ENCODE assay signal across 12 cellular contexts in genomic region chr6:127950566-127951141, GRCh38. TPM values are rescaled to one million over a fixed set of nuclear protein-coding genes. Genes with fewer than 3 reads are reported as not detected.
A peak's percentile ranks its signal among the peaks of the same experiment; 100 is the strongest.
DNase-seq lines count a peak whose midpoint lies in the region; ATAC-seq and TF ChIP-seq lines count a peak whose summit lies in the region.
"Had no signal": no experiment of that assay in that cellular context is flagged by ENCODE, and none has a peak within 500 bp of the region (broad histone marks: within the 10 kb centered on the region; RNA-seq: fewer than 3 reads in every experiment).

No MANE protein-coding gene starts in this region.

- WGBS in suprapubic skin = 82% methylated on average over 7 of the region's 8 CpGs
- WGBS in gastroesophageal sphincter (ENCODE audit: low coverage in 1 of 2), 2 donors = 60 to 79% methylated on average over 6 of the region's 8 CpGs

- CTCF ChIA-PET in activated CD8-positive, alpha-beta T cell treated with anti-CD3 and anti-CD28 coated beads for 36 hours (lab: Charles Lee) = interaction anchor here (0.8 to 2.7 kb wide), 9 partner anchors 9 to 95 kb away, joined by 3 to 15 read pairs (median 3); no protein-coding TSS in a partner anchor

- ATAC-seq in GM18498 (IDR thresholded peaks at IDR 0.05; ENCODE audit: unreplicated experiment) = peak; percentile 38
- ATAC-seq in GM19468 (IDR thresholded peaks at IDR 0.05; ENCODE audit: extremely low read depth, unreplicated experiment) = peak; percentile 12
- peak; percentile 42 for ATAC-seq in HG03432 (IDR thresholded peaks at IDR 0.05; ENCODE audit: unreplicated experiment)
- ATAC-seq in activated CD8-positive, alpha-beta T cell treated with anti-CD3 and anti-CD28 coated beads for 36 hours = peak; percentile 26
- ATAC-seq in gastroesophageal sphincter = no peak
- ATAC-seq: HCT116, SK-N-SH treated with all-trans-retinoic acid at 6 μM for 48 hours had no signal

- H3K4me3 ChIP-seq in suprapubic skin = no peak overlapping the region
- H3K4me3 ChIP-seq in gastroesophageal sphincter = no peak overlapping the region
- H3K4me3 ChIP-seq: thyroid gland had no signal

- H3K4me1 ChIP-seq in suprapubic skin = no peaks in the 10 kb centered on the region
- no peaks in the 10 kb centered on the region for H3K4me1 ChIP-seq in gastroesophageal sphincter
- H3K4me1 ChIP-seq: thyroid gland had no signal

- H3K4me1 Mint-ChIP-seq in activated CD8-positive, alpha-beta T cell treated with anti-CD3 and anti-CD28 coated beads for 36 hours (ENCODE audit: low read depth) = peaks cover 72% of the 10 kb centered on the region
- H3K4me1 Mint-ChIP-seq in endothelial cell (ENCODE audit: unreplicated experiment) = peaks cover 15% of the 10 kb centered on the region

- no peak overlapping the region for H3K27ac ChIP-seq in suprapubic skin
- H3K27ac ChIP-seq in gastroesophageal sphincter = no peak overlapping the region
- H3K27ac ChIP-seq: thyroid gland had no signal

- no peak for DNase-seq in activated CD8-positive, alpha-beta T cell treated with anti-CD3 and anti-CD28 coated beads for 36 hours
- no peak for DNase-seq in endothelial cell (ENCODE audit: low spot score)
- no peak for DNase-seq in suprapubic skin (ENCODE audit: low spot score in 2 of 2)
- no peak for DNase-seq in ACHN
- DNase-seq: DMS53, thyroid gland had no signal

- H3K9me3 Mint-ChIP-seq in activated CD8-positive, alpha-beta T cell treated with anti-CD3 and anti-CD28 coated beads for 36 hours = peaks cover 23% of the 10 kb centered on the region
- no peaks in the 10 kb centered on the region for H3K9me3 Mint-ChIP-seq in endothelial cell (ENCODE audit: unreplicated experiment)

- TF ChIP-seq POLR2A in suprapubic skin (IDR thresholded peaks at IDR 0.05) = no peak
- TF ChIP-seq POLR2A in gastroesophageal sphincter (IDR thresholded peaks at IDR 0.05) = no peak

- H3K36me3 ChIP-seq in suprapubic skin (no peaks in the 10 kb centered on the region), gastroesophageal sphincter (no peaks in the 10 kb centered on the region)
- H3K36me3 ChIP-seq: thyroid gland had no signal

- H3K27me3 Mint-ChIP-seq in activated CD8-positive, alpha-beta T cell treated with anti-CD3 and anti-CD28 coated beads for 36 hours = no peaks in the 10 kb centered on the region
- H3K27me3 Mint-ChIP-seq in endothelial cell (ENCODE audit: unreplicated experiment) = no peaks in the 10 kb centered on the region

- H3K36me3 Mint-ChIP-seq in activated CD8-positive, alpha-beta T cell treated with anti-CD3 and anti-CD28 coated beads for 36 hours (ENCODE audit: low read depth) = peaks cover 27% of the 10 kb centered on the region
- no peaks in the 10 kb centered on the region for H3K36me3 Mint-ChIP-seq in endothelial cell (ENCODE audit: low read depth, unreplicated experiment)

- no peak for TF ChIP-seq CTCF in activated CD8-positive, alpha-beta T cell treated with anti-CD3 and anti-CD28 coated beads for 36 hours (IDR thresholded peaks at IDR 0.05)
- TF ChIP-seq CTCF in endothelial cell (IDR thresholded peaks at IDR 0.05; ENCODE audit: unreplicated experiment) (no peak), suprapubic skin (IDR thresholded peaks at IDR 0.05) (no peak), gastroesophageal sphincter (IDR thresholded peaks at IDR 0.05) (no peak)

- in situ Hi-C loops in ACHN (cut with HindIII; ENCODE audit: low pct_ligation_motif_present, low pct_unique_long_range_greater_than_20kb, low sequenced_read_pairs) = no loop called here

- no peaks in the 10 kb centered on the region for H3K9me3 ChIP-seq in suprapubic skin
- peaks cover 0 to 9% (median 0%) of the 10 kb centered on the region in 3 donors for H3K9me3 ChIP-seq in gastroesophageal sphincter
- H3K9me3 ChIP-seq: thyroid gland had no signal

- TF ChIP-seq EP300 in suprapubic skin (IDR thresholded peaks at IDR 0.05) (no peak), gastroesophageal sphincter (IDR thresholded peaks at IDR 0.05) (no peak)

- intact Hi-C loops in activated CD8-positive, alpha-beta T cell treated with anti-CD3 and anti-CD28 coated beads for 36 hours (cut with micrococcal nuclease) = no loop called here

- peak overlapping the region; percentile 94 for H3K27ac Mint-ChIP-seq in activated CD8-positive, alpha-beta T cell treated with anti-CD3 and anti-CD28 coated beads for 36 hours
- no peak overlapping the region for H3K27ac Mint-ChIP-seq in endothelial cell (ENCODE audit: unreplicated experiment)

- H3K27me3 ChIP-seq in suprapubic skin = no peaks in the 10 kb centered on the region
- H3K27me3 ChIP-seq in gastroesophageal sphincter = no peaks in the 10 kb centered on the region
- H3K27me3 ChIP-seq: thyroid gland had no signal

- POLR2A ChIA-PET in activated CD8-positive, alpha-beta T cell treated with anti-CD3 and anti-CD28 coated beads for 36 hours (lab: Charles Lee) = interaction anchor here (0.9 to 1.5 kb wide), 5 partner anchors 8 to 130 kb away, joined by 3 to 4 read pairs (median 3); no protein-coding TSS in a partner anchor

- peak overlapping the region; percentile 49 for H3K4me3 Mint-ChIP-seq in activated CD8-positive, alpha-beta T cell treated with anti-CD3 and anti-CD28 coated beads for 36 hours
- H3K4me3 Mint-ChIP-seq in endothelial cell (ENCODE audit: unreplicated experiment) = no peak overlapping the region

RNA-seq across cellular contexts. Expression of gene THEMIS, which starts 49.8 kb away (rescaled TPM):
- total RNA-seq in activated CD8-positive, alpha-beta T cell treated with anti-CD3 and anti-CD28 coated beads for 36 hours = 10 to 100 TPM; 79.5 to 80.1 TPM
- total RNA-seq in endothelial cell (ENCODE audit: unreplicated experiment) = not detected
- 1 to 10 TPM in 1 of 4 donors, not detected in 3; 1.6 TPM for total RNA-seq in suprapubic skin
- 1 to 10 TPM in 1 of 4 donors, under 1 TPM in 3; 0.27 to 1.6 (median 0.69) TPM for total RNA-seq in gastroesophageal sphincter

Comparison
In these comparisons a context has a peak if more than half of its experiments do, and no peak if none do; other contexts are left out.
1. RNA of gene THEMIS, which starts 49.8 kb away (total RNA-seq): 79.5 to 80.1 TPM in activated CD8-positive, alpha-beta T cell treated with anti-CD3 and anti-CD28 coated beads for 36 hours; 0.27 to 1.6 TPM in gastroesophageal sphincter, 1.6 TPM in suprapubic skin and not detected in endothelial cell (single experiment); every median in the first group is over 10 times any median in the second.